2 cellular contexts compared by ENCODE assay signal in the genomic region with DNA sequence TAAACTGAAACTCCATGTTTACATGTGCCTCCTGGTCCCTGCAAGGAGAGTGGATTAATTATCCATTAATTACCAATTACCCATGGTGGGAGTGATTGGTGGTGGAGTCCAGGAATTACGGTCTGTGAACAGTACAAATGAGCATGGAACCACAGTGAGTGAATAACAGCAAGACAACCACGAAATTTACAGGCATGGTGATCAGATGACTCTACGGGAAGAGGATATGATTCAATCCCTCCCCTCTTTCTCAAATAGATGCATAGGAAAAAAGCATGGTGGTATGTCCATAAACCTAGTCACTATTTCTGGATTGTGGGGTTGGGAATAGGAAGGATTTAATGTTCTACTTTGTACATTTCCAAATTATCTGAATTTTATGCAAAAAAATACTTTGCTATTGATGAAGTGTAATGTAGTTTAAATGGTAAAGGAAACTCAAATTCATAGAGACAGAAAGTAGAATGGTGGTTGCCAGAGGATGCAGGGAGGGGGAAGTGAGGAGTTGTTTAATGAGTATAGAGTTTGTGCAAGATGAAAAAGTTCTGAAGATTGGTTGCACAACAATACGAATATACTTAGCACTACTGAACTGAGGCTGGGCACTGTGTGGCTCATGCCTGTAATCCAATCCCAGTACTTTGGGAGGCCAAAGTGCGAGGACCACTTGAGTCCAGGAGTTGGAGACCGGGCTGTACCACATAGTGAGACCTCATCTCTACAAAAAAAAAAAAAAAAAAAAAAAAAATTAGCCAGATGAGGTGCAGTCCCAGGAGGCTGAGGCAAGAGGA.
TF ChIP-seq lines count a peak whose summit lies in the region.

No MANE protein-coding gene starts in this region.

TF ChIP-seq in GM12878, 131 proteins besides CTCF, POLR2A, EP300 and RAD21:
- TF ChIP-seq SUPT20H (IDR thresholded peaks at IDR 0.05; ENCODE audit: borderline replicate concordance, control insufficient read depth, low read depth, low read length) (no peak), ZZZ3 (IDR thresholded peaks at IDR 0.05; ENCODE audit: control insufficient read depth, insufficient read length, low read depth) (no peak)

TF ChIP-seq in GM23338, 12 proteins besides CTCF, POLR2A, EP300 and RAD21:
- TF ChIP-seq NANOG (IDR thresholded peaks at IDR 0.05; ENCODE audit: borderline replicate concordance) (no peak), ZNF331 (CRISPR knock-in tag; IDR thresholded peaks at IDR 0.05; ENCODE audit: low read depth) (no peak), CREB1 (CRISPR knock-in tag; IDR thresholded peaks at IDR 0.05; ENCODE audit: low read depth) (no peak), JUNB (IDR thresholded peaks at IDR 0.05; ENCODE audit: unreplicated experiment) (no peak), EZH2phosphoT487 (IDR thresholded peaks at IDR 0.05; ENCODE audit: unreplicated experiment) (no peak), EZH2 (IDR thresholded peaks at IDR 0.05; ENCODE audit: low read depth, unreplicated experiment) (no peak), STAT1 (IDR thresholded peaks at IDR 0.05; ENCODE audit: unreplicated experiment) (no peak), ZNF114 (CRISPR knock-in tag; IDR thresholded peaks at IDR 0.05) (no peak), POLR2AphosphoS5 (IDR thresholded peaks at IDR 0.05; ENCODE audit: low read depth) (no peak)
- TF ChIP-seq, protein P1, sequence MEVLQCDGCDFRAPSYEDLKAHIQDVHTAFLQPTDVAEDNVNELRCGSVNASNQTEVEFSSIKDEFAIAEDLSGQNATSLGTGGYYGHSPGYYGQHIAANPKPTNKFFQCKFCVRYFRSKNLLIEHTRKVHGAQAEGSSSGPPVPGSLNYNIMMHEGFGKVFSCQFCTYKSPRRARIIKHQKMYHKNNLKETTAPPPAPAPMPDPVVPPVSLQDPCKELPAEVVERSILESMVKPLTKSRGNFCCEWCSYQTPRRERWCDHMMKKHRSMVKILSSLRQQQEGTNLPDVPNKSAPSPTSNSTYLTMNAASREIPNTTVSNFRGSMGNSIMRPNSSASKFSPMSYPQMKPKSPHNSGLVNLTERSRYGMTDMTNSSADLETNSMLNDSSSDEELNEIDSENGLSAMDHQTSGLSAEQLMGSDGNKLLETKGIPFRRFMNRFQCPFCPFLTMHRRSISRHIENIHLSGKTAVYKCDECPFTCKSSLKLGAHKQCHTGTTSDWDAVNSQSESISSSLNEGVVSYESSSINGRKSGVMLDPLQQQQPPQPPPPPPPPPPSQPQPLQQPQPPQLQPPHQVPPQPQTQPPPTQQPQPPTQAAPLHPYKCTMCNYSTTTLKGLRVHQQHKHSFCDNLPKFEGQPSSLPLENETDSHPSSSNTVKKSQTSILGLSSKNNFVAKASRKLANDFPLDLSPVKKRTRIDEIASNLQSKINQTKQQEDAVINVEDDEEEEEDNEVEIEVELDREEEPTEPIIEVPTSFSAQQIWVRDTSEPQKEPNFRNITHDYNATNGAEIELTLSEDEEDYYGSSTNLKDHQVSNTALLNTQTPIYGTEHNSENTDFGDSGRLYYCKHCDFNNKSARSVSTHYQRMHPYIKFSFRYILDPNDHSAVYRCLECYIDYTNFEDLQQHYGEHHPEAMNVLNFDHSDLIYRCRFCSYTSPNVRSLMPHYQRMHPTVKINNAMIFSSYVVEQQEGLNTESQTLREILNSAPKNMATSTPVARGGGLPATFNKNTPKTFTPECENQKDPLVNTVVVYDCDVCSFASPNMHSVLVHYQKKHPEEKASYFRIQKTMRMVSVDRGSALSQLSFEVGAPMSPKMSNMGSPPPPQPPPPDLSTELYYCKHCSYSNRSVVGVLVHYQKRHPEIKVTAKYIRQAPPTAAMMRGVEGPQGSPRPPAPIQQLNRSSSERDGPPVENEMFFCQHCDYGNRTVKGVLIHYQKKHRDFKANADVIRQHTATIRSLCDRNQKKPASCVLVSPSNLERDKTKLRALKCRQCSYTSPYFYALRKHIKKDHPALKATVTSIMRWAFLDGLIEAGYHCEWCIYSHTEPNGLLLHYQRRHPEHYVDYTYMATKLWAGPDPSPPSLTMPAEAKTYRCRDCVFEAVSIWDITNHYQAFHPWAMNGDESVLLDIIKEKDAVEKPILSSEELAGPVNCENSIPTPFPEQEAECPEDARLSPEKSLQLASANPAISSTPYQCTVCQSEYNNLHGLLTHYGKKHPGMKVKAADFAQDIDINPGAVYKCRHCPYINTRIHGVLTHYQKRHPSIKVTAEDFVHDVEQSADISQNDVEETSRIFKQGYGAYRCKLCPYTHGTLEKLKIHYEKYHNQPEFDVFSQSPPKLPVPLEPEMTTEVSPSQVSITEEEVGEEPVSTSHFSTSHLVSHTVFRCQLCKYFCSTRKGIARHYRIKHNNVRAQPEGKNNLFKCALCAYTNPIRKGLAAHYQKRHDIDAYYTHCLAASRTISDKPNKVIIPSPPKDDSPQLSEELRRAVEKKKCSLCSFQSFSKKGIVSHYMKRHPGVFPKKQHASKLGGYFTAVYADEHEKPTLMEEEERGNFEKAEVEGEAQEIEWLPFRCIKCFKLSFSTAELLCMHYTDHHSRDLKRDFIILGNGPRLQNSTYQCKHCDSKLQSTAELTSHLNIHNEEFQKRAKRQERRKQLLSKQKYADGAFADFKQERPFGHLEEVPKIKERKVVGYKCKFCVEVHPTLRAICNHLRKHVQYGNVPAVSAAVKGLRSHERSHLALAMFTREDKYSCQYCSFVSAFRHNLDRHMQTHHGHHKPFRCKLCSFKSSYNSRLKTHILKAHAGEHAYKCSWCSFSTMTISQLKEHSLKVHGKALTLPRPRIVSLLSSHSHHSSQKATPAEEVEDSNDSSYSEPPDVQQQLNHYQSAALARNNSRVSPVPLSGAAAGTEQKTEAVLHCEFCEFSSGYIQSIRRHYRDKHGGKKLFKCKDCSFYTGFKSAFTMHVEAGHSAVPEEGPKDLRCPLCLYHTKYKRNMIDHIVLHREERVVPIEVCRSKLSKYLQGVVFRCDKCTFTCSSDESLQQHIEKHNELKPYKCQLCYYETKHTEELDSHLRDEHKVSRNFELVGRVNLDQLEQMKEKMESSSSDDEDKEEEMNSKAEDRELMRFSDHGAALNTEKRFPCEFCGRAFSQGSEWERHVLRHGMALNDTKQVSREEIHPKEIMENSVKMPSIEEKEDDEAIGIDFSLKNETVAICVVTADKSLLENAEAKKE (CRISPR knock-in tag; IDR thresholded peaks at IDR 0.05) = no peak
- TF ChIP-seq, protein P2, sequence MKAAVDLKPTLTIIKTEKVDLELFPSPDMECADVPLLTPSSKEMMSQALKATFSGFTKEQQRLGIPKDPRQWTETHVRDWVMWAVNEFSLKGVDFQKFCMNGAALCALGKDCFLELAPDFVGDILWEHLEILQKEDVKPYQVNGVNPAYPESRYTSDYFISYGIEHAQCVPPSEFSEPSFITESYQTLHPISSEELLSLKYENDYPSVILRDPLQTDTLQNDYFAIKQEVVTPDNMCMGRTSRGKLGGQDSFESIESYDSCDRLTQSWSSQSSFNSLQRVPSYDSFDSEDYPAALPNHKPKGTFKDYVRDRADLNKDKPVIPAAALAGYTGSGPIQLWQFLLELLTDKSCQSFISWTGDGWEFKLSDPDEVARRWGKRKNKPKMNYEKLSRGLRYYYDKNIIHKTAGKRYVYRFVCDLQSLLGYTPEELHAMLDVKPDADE (IDR thresholded peaks at IDR 0.05) = no peak
- TF ChIP-seq, protein P3, sequence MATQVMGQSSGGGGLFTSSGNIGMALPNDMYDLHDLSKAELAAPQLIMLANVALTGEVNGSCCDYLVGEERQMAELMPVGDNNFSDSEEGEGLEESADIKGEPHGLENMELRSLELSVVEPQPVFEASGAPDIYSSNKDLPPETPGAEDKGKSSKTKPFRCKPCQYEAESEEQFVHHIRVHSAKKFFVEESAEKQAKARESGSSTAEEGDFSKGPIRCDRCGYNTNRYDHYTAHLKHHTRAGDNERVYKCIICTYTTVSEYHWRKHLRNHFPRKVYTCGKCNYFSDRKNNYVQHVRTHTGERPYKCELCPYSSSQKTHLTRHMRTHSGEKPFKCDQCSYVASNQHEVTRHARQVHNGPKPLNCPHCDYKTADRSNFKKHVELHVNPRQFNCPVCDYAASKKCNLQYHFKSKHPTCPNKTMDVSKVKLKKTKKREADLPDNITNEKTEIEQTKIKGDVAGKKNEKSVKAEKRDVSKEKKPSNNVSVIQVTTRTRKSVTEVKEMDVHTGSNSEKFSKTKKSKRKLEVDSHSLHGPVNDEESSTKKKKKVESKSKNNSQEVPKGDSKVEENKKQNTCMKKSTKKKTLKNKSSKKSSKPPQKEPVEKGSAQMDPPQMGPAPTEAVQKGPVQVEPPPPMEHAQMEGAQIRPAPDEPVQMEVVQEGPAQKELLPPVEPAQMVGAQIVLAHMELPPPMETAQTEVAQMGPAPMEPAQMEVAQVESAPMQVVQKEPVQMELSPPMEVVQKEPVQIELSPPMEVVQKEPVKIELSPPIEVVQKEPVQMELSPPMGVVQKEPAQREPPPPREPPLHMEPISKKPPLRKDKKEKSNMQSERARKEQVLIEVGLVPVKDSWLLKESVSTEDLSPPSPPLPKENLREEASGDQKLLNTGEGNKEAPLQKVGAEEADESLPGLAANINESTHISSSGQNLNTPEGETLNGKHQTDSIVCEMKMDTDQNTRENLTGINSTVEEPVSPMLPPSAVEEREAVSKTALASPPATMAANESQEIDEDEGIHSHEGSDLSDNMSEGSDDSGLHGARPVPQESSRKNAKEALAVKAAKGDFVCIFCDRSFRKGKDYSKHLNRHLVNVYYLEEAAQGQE (IDR thresholded peaks at IDR 0.05; ENCODE audit: unreplicated experiment) = no peak
